In the genomic region with DNA sequence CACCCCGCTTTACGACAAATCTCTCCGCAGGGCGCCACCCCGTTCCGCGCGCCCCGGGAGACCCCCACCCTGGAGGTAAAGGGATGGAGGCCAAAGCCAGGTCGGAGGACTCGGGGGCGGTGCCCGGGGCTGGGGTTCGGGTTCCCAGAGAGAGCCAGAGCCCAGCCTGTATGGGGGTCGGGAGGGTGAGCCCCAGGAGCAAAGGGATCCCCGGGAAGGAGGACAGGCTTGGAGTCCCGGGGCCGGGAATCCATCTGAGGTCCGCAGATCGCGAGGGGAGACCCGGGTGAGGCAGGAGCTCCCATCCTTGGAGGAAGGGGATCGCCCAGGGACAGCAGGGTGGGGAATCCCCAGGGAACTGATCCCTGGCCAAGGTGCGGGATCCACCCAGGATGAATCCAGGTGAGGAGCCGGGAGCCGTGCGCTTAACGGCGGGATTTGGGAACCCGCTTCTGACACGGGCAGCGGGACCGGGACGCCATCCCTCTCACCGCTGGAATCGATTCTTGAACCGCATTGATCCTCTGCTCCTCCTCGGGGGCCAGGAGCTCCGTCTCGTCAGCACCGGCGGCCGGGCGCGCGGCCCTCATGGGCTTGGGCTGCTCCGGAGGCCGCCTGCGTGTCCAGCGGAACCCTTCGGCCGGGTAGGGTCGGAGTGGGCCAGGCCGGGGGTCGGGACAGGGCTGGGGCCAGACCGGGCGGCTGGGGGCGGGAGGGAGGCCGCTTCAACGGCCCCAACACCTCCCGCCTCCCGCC, we compare ENCODE assay signal across 8 cellular contexts. TPM values are rescaled to one million over a fixed set of nuclear protein-coding genes. Genes with fewer than 3 reads are reported as not detected.
A peak's percentile ranks its signal among the peaks of the same experiment; 100 is the strongest.
DNase-seq lines count a peak whose midpoint lies in the region; ATAC-seq, FAIRE-seq and TF ChIP-seq lines count a peak whose summit lies in the region.

A gene with protein sequence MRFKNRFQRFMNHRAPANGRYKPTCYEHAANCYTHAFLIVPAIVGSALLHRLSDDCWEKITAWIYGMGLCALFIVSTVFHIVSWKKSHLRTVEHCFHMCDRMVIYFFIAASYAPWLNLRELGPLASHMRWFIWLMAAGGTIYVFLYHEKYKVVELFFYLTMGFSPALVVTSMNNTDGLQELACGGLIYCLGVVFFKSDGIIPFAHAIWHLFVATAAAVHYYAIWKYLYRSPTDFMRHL (minus strand): TSS at position 657 of the 756 bp plus-strand sequence. CDS start 140 bp downstream, at position 517.

- no peak for FAIRE-seq in RCC 7860 (lab: Jason Lieb, UNC)

- H3K4me3 ChIP-seq in SJCRH30 (peak within 1 kb of the TSS; percentile 91), coronary artery (peak within 1 kb of the TSS; percentile 88), lower lobe of right lung (peak within 1 kb of the TSS; percentile 98)

- H3K9me3 ChIP-seq in SJCRH30 (replicated peaks): 0 out of 2 replicates have a peak, but pooled peaks cover 2% of the 10 kb centered on the region
- H3K9me3 ChIP-seq in lower lobe of right lung: no peaks in the 10 kb centered on the region

- DNase-seq in AG20443 (ENCODE audit: low spot score) (peak; percentile 37), SJCRH30 (peak in 1 of 2 experiments; percentile 26), coronary artery (ENCODE audit: low spot score) (peak; percentile 81), lower lobe of right lung (peak; percentile 59), RCC 7860 (ENCODE audit: low spot score) (no peak)

- no peaks in the 10 kb centered on the region for H3K4me1 ChIP-seq in SJCRH30
- peaks cover 29% of the 10 kb centered on the region for H3K4me1 ChIP-seq in lower lobe of right lung

- H3K36me3 ChIP-seq in SJCRH30 (0 out of 2 replicates have a peak, but pooled peaks cover 4% of the 10 kb centered on the region), lower lobe of right lung (no peaks in the 10 kb centered on the region)

- ATAC-seq in GM18870 (IDR thresholded peaks at IDR 0.05; ENCODE audit: unreplicated experiment) (peak; percentile 14), HG03103 (IDR thresholded peaks at IDR 0.05; ENCODE audit: low read depth, unreplicated experiment) (peak; percentile 15), lower lobe of right lung (peak; percentile 28 to 51)

- intact Hi-C loops in lower lobe of right lung (cut with DNase I): no loop called here

- peak within 1 kb of the TSS; percentile 75 for H3K27ac ChIP-seq in SJCRH30
- peak within 1 kb of the TSS; percentile 82 to 83 for H3K27ac ChIP-seq in coronary artery
- peak within 1 kb of the TSS; percentile 87 for H3K27ac ChIP-seq in lower lobe of right lung

- H3K27me3 ChIP-seq in SJCRH30 (no peaks in the 10 kb centered on the region), lower lobe of right lung (ENCODE audit: low read depth) (no peaks in the 10 kb centered on the region)

- no peak for TF ChIP-seq CTCF in coronary artery (IDR thresholded peaks at IDR 0.05)
- no peak for TF ChIP-seq CTCF in lower lobe of right lung (IDR thresholded peaks at IDR 0.05)
- TF ChIP-seq CTCF in subcutaneous adipose tissue (IDR thresholded peaks at IDR 0.05; ENCODE audit: low read depth): no peak

RNA-seq across cellular contexts. Expression of the gene that starts here (rescaled TPM):
- 39.5 and 43.0 TPM in 2 replicates for total RNA-seq in SJCRH30 (2014; rRNA removed; shearing (Covaris generic))
- 23.1 TPM for total RNA-seq in lower lobe of right lung
- total RNA-seq in subcutaneous adipose tissue: 100 to 1,000 TPM; 136 to 343 (median 201) TPM
